ENCODE assay signal across 7 cellular contexts in the genomic region with DNA sequence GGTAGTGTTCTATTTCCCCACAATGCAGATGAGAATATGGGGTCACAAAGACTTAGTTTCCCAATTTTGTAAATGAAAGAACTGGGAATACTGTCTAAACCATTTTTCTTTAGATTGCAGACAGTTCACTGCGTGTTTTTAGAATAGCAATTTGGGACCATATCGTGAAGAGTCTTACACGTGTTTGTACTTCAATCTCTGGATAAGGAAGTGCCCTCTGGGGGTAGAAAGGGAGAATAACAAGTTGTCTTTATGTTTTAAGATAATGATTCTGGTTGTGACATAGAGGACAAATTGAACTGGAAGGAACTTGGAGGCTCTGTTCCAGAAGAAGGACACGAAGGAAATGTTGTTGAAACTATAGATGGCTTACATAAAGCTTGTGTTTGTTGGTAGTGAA.
DNase-seq lines count a peak whose midpoint lies in the region; TF ChIP-seq lines count a peak whose summit lies in the region.

No MANE protein-coding gene starts in this region.

- intact Hi-C loops in esophagus muscularis mucosa (cut with DNase I), result no loop called here
- intact Hi-C loops in ovary (cut with DNase I), result no loop called here

- H3K9me3 Mint-ChIP-seq in osteocyte (ENCODE audit: unreplicated experiment), result no peaks in the 10 kb centered on the region

- H3K4me1 ChIP-seq in esophagus muscularis mucosa (no peaks in the 10 kb centered on the region), ovary (ENCODE audit: insufficient read depth) (no peaks in the 10 kb centered on the region)

- in situ Hi-C loops in GM13977 (cut with MboI; ENCODE audit: low pct_unique_long_range_greater_than_20kb, low sequenced_read_pairs, unreplicated experiment) (no loop called here), brain microvascular endothelial cell (cut with HindIII; ENCODE audit: low pct_ligation_motif_present, low sequenced_read_pairs) (no loop called here)

- no peak overlapping the region for H3K4me3 ChIP-seq in brain microvascular endothelial cell (ENCODE audit: low read depth, low read length)
- no peak overlapping the region for H3K4me3 ChIP-seq in esophagus muscularis mucosa
- H3K4me3 ChIP-seq in ovary, result no peak overlapping the region
- no peak overlapping the region for H3K4me3 ChIP-seq in coronary artery

- peak; percentile 40 for TF ChIP-seq CTCF in GM13977 (IDR thresholded peaks at IDR 0.05; ENCODE audit: extremely low read depth, insufficient read depth, missing control alignments)
- TF ChIP-seq CTCF in brain microvascular endothelial cell (IDR thresholded peaks at IDR 0.05; ENCODE audit: low read depth, low read length, missing control alignments), result peak; percentile 43
- TF ChIP-seq CTCF in osteocyte (IDR thresholded peaks at IDR 0.05), result peak; percentile 34
- peak in 1 of 3 experiments; percentile 22 for TF ChIP-seq CTCF in esophagus muscularis mucosa (IDR thresholded peaks at IDR 0.05)
- no peak for TF ChIP-seq CTCF in ovary (IDR thresholded peaks at IDR 0.05)
- no peak for TF ChIP-seq CTCF in coronary artery (IDR thresholded peaks at IDR 0.05)

- no peak overlapping the region for H3K4me3 Mint-ChIP-seq in osteocyte (ENCODE audit: unreplicated experiment)

- DNase-seq in GM13977 (ENCODE audit: low spot score), result no peak
- peak; percentile 70 for DNase-seq in NAMALWA (ENCODE audit: low spot score)
- no peak for DNase-seq in brain microvascular endothelial cell
- no peak for DNase-seq in osteocyte (ENCODE audit: extremely low spot score, unreplicated experiment)
- DNase-seq in esophagus muscularis mucosa (ENCODE audit: extremely low spot score), result no peak
- DNase-seq in ovary, result no peak
- DNase-seq in coronary artery (ENCODE audit: low spot score), result no peak

- TF ChIP-seq POLR2A in esophagus muscularis mucosa (IDR thresholded peaks at IDR 0.05; ENCODE audit: low read depth) (no peak), ovary (IDR thresholded peaks at IDR 0.05) (no peak)

- H3K27me3 ChIP-seq in brain microvascular endothelial cell (replicated peaks) (no peaks in the 10 kb centered on the region), esophagus muscularis mucosa (no peaks in the 10 kb centered on the region), ovary (no peaks in the 10 kb centered on the region)

- H3K4me1 Mint-ChIP-seq in osteocyte (ENCODE audit: unreplicated experiment), result no peaks in the 10 kb centered on the region

- H3K9me3 ChIP-seq in esophagus muscularis mucosa (no peaks in the 10 kb centered on the region), ovary (no peaks in the 10 kb centered on the region)

- H3K27ac ChIP-seq in brain microvascular endothelial cell (no peak overlapping the region), esophagus muscularis mucosa (replicated peaks in 1 of 4) (no peak overlapping the region), ovary (no peak overlapping the region), coronary artery (no peak overlapping the region)

- H3K36me3 ChIP-seq in brain microvascular endothelial cell (replicated peaks), result no peaks in the 10 kb centered on the region
- no peaks in the 10 kb centered on the region for H3K36me3 ChIP-seq in esophagus muscularis mucosa
- H3K36me3 ChIP-seq in ovary, result no peaks in the 10 kb centered on the region

- H3K36me3 Mint-ChIP-seq in osteocyte (ENCODE audit: unreplicated experiment), result no peaks in the 10 kb centered on the region

- WGBS in esophagus muscularis mucosa, result 17% methylated on average over 4 of the region's 4 CpGs
- 2 to 8% (median 7%) methylated on average over 4 of the region's 4 CpGs for WGBS in ovary, 3 donors

- H3K27ac Mint-ChIP-seq in osteocyte (ENCODE audit: unreplicated experiment), result no peak overlapping the region

- TF ChIP-seq EP300 in esophagus muscularis mucosa (IDR thresholded peaks at IDR 0.05) (no peak), ovary (IDR thresholded peaks at IDR 0.05) (no peak)

- no peaks in the 10 kb centered on the region for H3K27me3 Mint-ChIP-seq in osteocyte (ENCODE audit: unreplicated experiment)

Comparison
In these comparisons a context has a peak if more than half of its experiments do, and no peak if none do; other contexts are left out.
1. CTCF ChIP-seq: peak in GM13977 (single experiment), brain microvascular endothelial cell (single experiment) and osteocyte (single experiment); none in ovary (0 of 3) and coronary artery (single experiment).